1 cellular context compared by ENCODE assay signal in the genomic region with DNA sequence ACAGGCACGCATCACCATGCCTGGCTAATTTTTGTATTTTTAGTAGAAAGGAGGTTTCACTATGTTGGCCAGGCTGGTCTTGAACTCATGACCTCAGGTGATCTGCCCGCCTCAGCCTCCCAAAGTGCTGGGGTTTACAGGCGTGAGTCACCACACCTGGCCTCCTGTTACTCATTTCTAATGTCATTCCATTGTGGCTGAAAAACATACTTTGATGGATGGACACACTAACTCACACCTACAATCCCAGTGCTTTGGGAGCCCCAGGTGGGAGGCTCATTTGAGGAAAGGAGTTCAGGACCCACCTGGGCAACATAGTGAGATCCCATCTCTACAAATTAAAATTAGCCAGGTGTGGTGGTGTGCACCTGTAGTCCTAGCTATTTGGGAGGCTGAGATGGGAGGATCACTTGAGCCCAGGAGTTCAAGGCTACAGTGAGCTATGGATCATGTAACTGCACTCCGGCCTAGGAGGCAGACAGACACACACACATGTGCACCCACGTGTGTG.
A peak's percentile ranks its signal among the peaks of the same experiment; 100 is the strongest.
TF ChIP-seq lines count a peak whose summit lies in the region.

No MANE protein-coding gene starts in this region.

TF ChIP-seq in GM12878, 131 proteins besides CTCF, POLR2A, EP300 and RAD21:
- TF ChIP-seq SMARCA5 (IDR thresholded peaks at IDR 0.05) (0 out of 2 replicates have a peak, but pooled peaks have one; percentile 40), ZNF217 (IDR thresholded peaks at IDR 0.05) (peak; percentile 65; the same call in 1 of the 2 replicates), BHLHE40 (IDR thresholded peaks at IDR 0.05; ENCODE audit: borderline replicate concordance in 1 of 2, low read depth in 2 of 2, low read length in 1 of 2) (peak in 1 of 2 experiments; percentile 29; a peak in 1 of 4 replicates)
